20 cellular contexts compared by ENCODE assay signal in genomic region chr1:107637101-107637500, GRCh38.
"Had no signal": no experiment of that assay in that cellular context is flagged by ENCODE, and none has a peak within 500 bp of the region (broad histone marks: within the 10 kb centered on the region; RNA-seq: fewer than 3 reads in every experiment).

No MANE protein-coding gene starts in this region.

- DNase-seq: cortex of kidney; erythroblast; foreskin keratinocyte; heart left ventricle; hippocampal formation; kidney glomerular epithelial cell; mesendoderm; naive thymus-derived CD4-positive, alpha-beta T cell; nephron progenitor cell; psoas muscle; retina; right lobe of liver; stimulated activated CD4-positive, alpha-beta T cell treated with anti-CD3 and anti-CD28 coated beads, Interleukin-4, amount 100 ng/mL, for 1 hour; stimulated activated CD8-positive, alpha-beta memory T cell treated with anti-CD3 and anti-CD28 coated beads, Interleukin-4, amount 100 ng/mL, for 48 hours; stimulated activated naive CD8-positive, alpha-beta T cell treated with anti-CD3 and anti-CD28 coated beads, Interleukin-15, Interleukin-2, amounts not matched to agents 100 U/mL and 50 U/mL, for 24 hours; thyroid gland; upper lobe of right lung had no signal

- ATAC-seq: foreskin keratinocyte; heart left ventricle; naive thymus-derived CD4-positive, alpha-beta T cell; psoas muscle; right lobe of liver; stimulated activated effector memory CD8-positive, alpha-beta T cell treated with anti-CD3 and anti-CD28 coated beads, Interleukin-12 subunit alpha, Interleukin-12 subunit beta, amount 100 ng/mL, for 72 hours; stimulated activated naive CD8-positive, alpha-beta T cell treated with anti-CD3 and anti-CD28 coated beads, Interleukin-15, Interleukin-2, amounts not matched to agents 100 U/mL and 50 U/mL, for 24 hours; upper lobe of right lung had no signal

- H3K4me3 ChIP-seq: heart left ventricle, psoas muscle, right lobe of liver, suprapubic skin, thyroid gland, upper lobe of right lung, vagina had no signal
